2 cellular contexts compared by ENCODE assay signal in the genomic region with DNA sequence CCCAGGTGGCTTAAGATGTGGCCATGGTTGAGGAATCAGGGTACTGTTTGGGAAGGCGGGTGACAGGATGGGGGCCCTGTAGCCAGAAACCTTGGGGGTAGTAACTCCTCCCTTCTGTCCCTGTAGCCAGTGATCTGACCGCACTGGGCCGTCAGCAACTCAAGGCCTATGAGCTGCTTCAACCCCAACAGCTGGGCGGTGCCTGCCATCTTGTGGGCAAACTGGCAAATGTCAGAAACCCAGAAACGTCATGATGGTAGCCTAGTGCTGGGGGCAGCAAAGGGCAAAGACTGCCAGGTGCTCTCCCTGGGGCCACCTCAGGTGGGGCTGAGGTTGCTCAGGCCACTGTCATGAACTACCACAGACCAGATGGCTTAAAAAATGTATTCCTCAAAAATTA.
TF ChIP-seq lines count a peak whose summit lies in the region.

No MANE protein-coding gene starts in this region.

TF ChIP-seq in A549, 52 proteins besides CTCF, POLR2A, EP300 and RAD21:
- no peak for TF ChIP-seq CHD2 (IDR thresholded peaks at IDR 0.05; ENCODE audit: low read length, partially characterized antibody)
- TF ChIP-seq, protein P1, sequence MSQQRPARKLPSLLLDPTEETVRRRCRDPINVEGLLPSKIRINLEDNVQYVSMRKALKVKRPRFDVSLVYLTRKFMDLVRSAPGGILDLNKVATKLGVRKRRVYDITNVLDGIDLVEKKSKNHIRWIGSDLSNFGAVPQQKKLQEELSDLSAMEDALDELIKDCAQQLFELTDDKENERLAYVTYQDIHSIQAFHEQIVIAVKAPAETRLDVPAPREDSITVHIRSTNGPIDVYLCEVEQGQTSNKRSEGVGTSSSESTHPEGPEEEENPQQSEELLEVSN (IDR thresholded peaks at IDR 0.05; ENCODE audit: borderline replicate concordance, low read depth) = no peak
- TF ChIP-seq SMC3 (IDR thresholded peaks at IDR 0.05) = peak; percentile 21; the same call in 1 of the 3 replicates

TF ChIP-seq in GM12878, 131 proteins besides CTCF, POLR2A, EP300 and RAD21:
- 0 out of 2 replicates have a peak, but pooled peaks have one; percentile 12 for TF ChIP-seq IKZF1 (conservative IDR thresholded peaks at IDR 0.05)
- peak; percentile 31; the same call in 1 of the 2 replicates for TF ChIP-seq SMC3 (IDR thresholded peaks at IDR 0.05; ENCODE audit: borderline replicate concordance, low read length)
- TF ChIP-seq DPF2 (IDR thresholded peaks at IDR 0.05) = no peak
- 0 out of 2 replicates have a peak, but pooled peaks have one; percentile 17 for TF ChIP-seq TCF12 (IDR thresholded peaks at IDR 0.05; ENCODE audit: low read depth, low read length)
